Comparison of ENCODE assay signal across 8 cellular contexts in genomic region chr13:46679369-46680180, GRCh38.
A peak's percentile ranks its signal among the peaks of the same experiment; 100 is the strongest.
DNase-seq lines count a peak whose midpoint lies in the region; ATAC-seq and TF ChIP-seq lines count a peak whose summit lies in the region.

No MANE protein-coding gene starts in this region.

- CTCF ChIA-PET in IMR-90 (lab: Yijun Ruan, JAX) = interaction anchor here (1.0 kb wide), 1 partner anchor 57 kb away, joined by 4 read pairs; no protein-coding TSS in a partner anchor

- H3K9ac ChIP-seq in IMR-90 (ENCODE audit: low read depth, low read length) (peak overlapping the region; percentile 50), muscle layer of colon (ENCODE audit: low read length) (peak overlapping the region; percentile 65)

- intact Hi-C loops in IMR-90 (cut with micrococcal nuclease) = loop anchor here (5.0 kb wide), 2 partner anchors 62 to 127 kb away; partner anchors contain the start of gene LRCH1

- H3K27me3 ChIP-seq in IMR-90 (ENCODE audit: control insufficient read depth, insufficient read depth, low read length) = no peaks in the 10 kb centered on the region
- H3K27me3 ChIP-seq in muscle layer of colon (ENCODE audit: control insufficient read depth in 1 of 2, insufficient read depth in 2 of 2, low read length in 2 of 2) = no peaks in the 10 kb centered on the region
- H3K27me3 ChIP-seq in SJCRH30 = no peaks in the 10 kb centered on the region

- H3K4me1 ChIP-seq in IMR-90 (ENCODE audit: control insufficient read depth, insufficient read depth, low read length) = peaks cover 9% of the 10 kb centered on the region
- peaks cover 26% of the 10 kb centered on the region for H3K4me1 ChIP-seq in muscle layer of colon (ENCODE audit: insufficient read depth, low read length)
- H3K4me1 ChIP-seq in SJCRH30 = peaks cover 45% of the 10 kb centered on the region

- peaks cover 8% of the 10 kb centered on the region; the same call in 1 of the 2 replicates for H4K20me1 ChIP-seq in IMR-90 (ENCODE audit: insufficient read depth, low read length)

- no peaks in the 10 kb centered on the region for H3K27me3 Mint-ChIP-seq in chondrocyte (ENCODE audit: low read depth)

- H3K79me1 ChIP-seq in IMR-90 (ENCODE audit: low read depth in 1 of 2, low read length in 2 of 2) = peaks cover 33 to 58% of the 10 kb centered on the region in 2 experiments

- POLR2A ChIA-PET in IMR-90 (lab: Charles Lee; ENCODE audit: unreplicated experiment) = no interaction called here

- dilution Hi-C loops in IMR-90 (cut with HindIII; ENCODE audit: low sequenced_read_pairs, unreplicated experiment) = no loop called here

- H2AFZ ChIP-seq in IMR-90 (replicated peaks; ENCODE audit: low read length, poor library complexity) = peak overlapping the region; percentile 72

- peak overlapping the region; percentile 40; the same call in 1 of the 2 replicates for H2BK20ac ChIP-seq in IMR-90 (ENCODE audit: low read depth, low read length)

- H3K9me3 ChIP-seq in IMR-90 (ENCODE audit: control insufficient read depth, insufficient read depth, low read length) = no peaks in the 10 kb centered on the region
- H3K9me3 ChIP-seq in muscle layer of colon (ENCODE audit: low read length) = no peaks in the 10 kb centered on the region
- H3K9me3 ChIP-seq in SJCRH30 (replicated peaks) = no peaks in the 10 kb centered on the region

- DNase-seq in IMR-90 (peak; percentile 70), chondrocyte (ENCODE audit: low spot score) (no peak), OCI-M2 (lab: John Stamatoyannopoulos, UW; ENCODE audit: unreplicated experiment) (no peak), SJCRH30 (no peak), SIG-M5 (lab: John Stamatoyannopoulos, UW) (no peak)

- H3K4me1 Mint-ChIP-seq in chondrocyte (ENCODE audit: low read depth) = peaks cover 11% of the 10 kb centered on the region

- in situ Hi-C loops in IMR-90 (cut with MboI; ENCODE audit: low sequenced_read_pairs) = loop anchor here (10.0 kb wide), 1 partner anchor 125 kb away; the partner anchor contains the start of gene LRCH1

- peaks cover 1% of the 10 kb centered on the region for H3K36me3 Mint-ChIP-seq in chondrocyte (ENCODE audit: low read depth)

- TF ChIP-seq RAD21 in IMR-90 (IDR thresholded peaks at IDR 0.05; ENCODE audit: low read length) = no peak; the same call in 1 of the 2 replicates

- peak overlapping the region; percentile 66; the same call in 1 of the 2 replicates for H2BK120ac ChIP-seq in IMR-90 (ENCODE audit: low read depth, low read length)

- H3K4me3 ChIP-seq in IMR-90 (ENCODE audit: insufficient read depth, low read depth, low read length) = peak overlapping the region; percentile 42; the same call in 1 of the 2 replicates
- peak overlapping the region in 1 of 2 donors; percentile 53 for H3K4me3 ChIP-seq in muscle layer of colon (ENCODE audit: low read depth in 1 of 2, low read length in 2 of 2)
- no peak overlapping the region for H3K4me3 ChIP-seq in SJCRH30

- peak overlapping the region; percentile 48 for H2BK5ac ChIP-seq in IMR-90 (ENCODE audit: low read depth, low read length, poor library complexity, severe bottlenecking)

- H3K9me3 Mint-ChIP-seq in chondrocyte (ENCODE audit: low read depth) = no peaks in the 10 kb centered on the region

- H3K4me3 Mint-ChIP-seq in chondrocyte (ENCODE audit: unreplicated experiment) = no peak overlapping the region

- H3K36me3 ChIP-seq in IMR-90 (ENCODE audit: control insufficient read depth, insufficient read depth, low read length) (no peaks in the 10 kb centered on the region), muscle layer of colon (ENCODE audit: insufficient read depth, low read length) (no peaks in the 10 kb centered on the region), SJCRH30 (no peaks in the 10 kb centered on the region)

- peak overlapping the region; percentile 99 for H3K4me2 ChIP-seq in IMR-90 (ENCODE audit: low read depth, low read length)

- ATAC-seq in GM21423 (IDR thresholded peaks at IDR 0.05; ENCODE audit: unreplicated experiment) (peak; percentile 88), IMR-90 (ENCODE audit: low read depth) (peak; percentile 78)

- H3K14ac ChIP-seq in IMR-90 (replicated peaks; ENCODE audit: low read depth, low read length) = peak overlapping the region; percentile 84

- H3K4ac ChIP-seq in IMR-90 (ENCODE audit: low read depth, low read length) = peak overlapping the region; percentile 58

- peak overlapping the region; percentile 74; the same call in 1 of the 2 replicates for H4K5ac ChIP-seq in IMR-90 (ENCODE audit: low read depth, low read length)

- peak overlapping the region; percentile 16 for H2AK9ac ChIP-seq in IMR-90 (replicated peaks; ENCODE audit: low read depth, low read length, poor library complexity)

- BruUV-seq in IMR-90 (replicated peaks; lab: Mats Ljungman, UMichigan) = no TSS peak

- H3K27ac ChIP-seq in IMR-90 (ENCODE audit: insufficient read depth, low read length) (peak overlapping the region; percentile 46; the same call in 1 of the 2 replicates), muscle layer of colon (ENCODE audit: low read depth, low read length) (peak overlapping the region; percentile 50), SJCRH30 (no peak overlapping the region)

- peak overlapping the region; percentile 79; the same call in 1 of the 2 replicates for H3K23ac ChIP-seq in IMR-90 (ENCODE audit: low read depth, low read length)

- H4K91ac ChIP-seq in IMR-90 (ENCODE audit: insufficient read depth, low read depth, low read length) = peak overlapping the region; percentile 43; the same call in 1 of the 2 replicates

- peak overlapping the region in 1 of 2 experiments; percentile 82; a peak in 2 of 4 replicates for H4K8ac ChIP-seq in IMR-90 (ENCODE audit: low read depth in 2 of 2, low read length in 2 of 2)

- TF ChIP-seq CTCF in GM12872 (IDR thresholded peaks at IDR 0.05; ENCODE audit: insufficient read depth, low read depth, low read length) (peak; percentile 32; the same call in 1 of the 3 replicates), IMR-90 (conservative IDR thresholded peaks at IDR 0.05; ENCODE audit: low read depth, low read length) (peak; percentile 24), chondrocyte (IDR thresholded peaks at IDR 0.05) (peak; percentile 56)

- WGBS in IMR-90 (ENCODE audit: extremely low coverage in 2 of 2, insufficient read length in 1 of 2), 2 experiments = no CpG with 5 or more reads among the region's 12 CpGs

- H3K27ac Mint-ChIP-seq in chondrocyte (ENCODE audit: unreplicated experiment) = no peak overlapping the region

- H3K18ac ChIP-seq in IMR-90 (ENCODE audit: low read depth, low read length) = peak overlapping the region; percentile 85

- peak overlapping the region; percentile 86 for H2AK5ac ChIP-seq in IMR-90 (ENCODE audit: low read depth, low read length)

- H3K9me1 ChIP-seq in IMR-90 (ENCODE audit: insufficient read depth, low read length) = peaks cover 10% of the 10 kb centered on the region

- H3K56ac ChIP-seq in IMR-90 (ENCODE audit: extremely low read depth, insufficient read depth, low read length) = peak overlapping the region; percentile 17; the same call in 1 of the 2 replicates

- no peak for TF ChIP-seq POLR2A in IMR-90 (IDR thresholded peaks at IDR 0.05; ENCODE audit: low read depth, low read length)

- H2BK15ac ChIP-seq in IMR-90 (ENCODE audit: low read depth, low read length) = peak overlapping the region; percentile 69; the same call in 1 of the 3 replicates

TF ChIP-seq in IMR-90, 13 proteins besides CTCF, POLR2A, EP300 and RAD21:
- TF ChIP-seq MAFK (IDR thresholded peaks at IDR 0.05; ENCODE audit: low read depth, low read length) = no peak
- peak; percentile 12; the same call in 1 of the 2 replicates for TF ChIP-seq BHLHE40 (IDR thresholded peaks at IDR 0.05; ENCODE audit: low read depth, low read length)
